In genomic region chr12:93226356-93226755, GRCh38 we compare ENCODE assay signal across 26 cellular contexts.
DNase-seq lines count a peak whose midpoint lies in the region; ATAC-seq lines count a peak whose summit lies in the region.
"Had no signal": no experiment of that assay in that cellular context is flagged by ENCODE, and none has a peak within 500 bp of the region (broad histone marks: within the 10 kb centered on the region; RNA-seq: fewer than 3 reads in every experiment).

No MANE protein-coding gene starts in this region.

- H3K9me3 Mint-ChIP-seq in stimulated activated effector memory CD8-positive, alpha-beta T cell treated with anti-CD3 and anti-CD28 coated beads, Interleukin-12 subunit alpha, Interleukin-12 subunit beta, amount 100 ng/mL, for 72 hours: no peaks in the 10 kb centered on the region

- no peaks in the 10 kb centered on the region for H3K4me1 Mint-ChIP-seq in stimulated activated effector memory CD8-positive, alpha-beta T cell treated with anti-CD3 and anti-CD28 coated beads, Interleukin-12 subunit alpha, Interleukin-12 subunit beta, amount 100 ng/mL, for 72 hours
- H3K4me1 Mint-ChIP-seq: natural killer cell had no signal

- H3K36me3 Mint-ChIP-seq in stimulated activated effector memory CD8-positive, alpha-beta T cell treated with anti-CD3 and anti-CD28 coated beads, Interleukin-12 subunit alpha, Interleukin-12 subunit beta, amount 100 ng/mL, for 72 hours: no peaks in the 10 kb centered on the region
- H3K36me3 Mint-ChIP-seq: natural killer cell had no signal

- ATAC-seq in stimulated activated effector memory CD8-positive, alpha-beta T cell treated with anti-CD3 and anti-CD28 coated beads, Interleukin-12 subunit alpha, Interleukin-12 subunit beta, amount 100 ng/mL, for 72 hours: peak; percentile 47
- ATAC-seq in GM21381 (IDR thresholded peaks at IDR 0.05; ENCODE audit: unreplicated experiment): no peak
- ATAC-seq: HCT116, natural killer cell, Panc1 had no signal

- no peak overlapping the region for H3K4me3 Mint-ChIP-seq in stimulated activated effector memory CD8-positive, alpha-beta T cell treated with anti-CD3 and anti-CD28 coated beads, Interleukin-12 subunit alpha, Interleukin-12 subunit beta, amount 100 ng/mL, for 72 hours
- H3K4me3 Mint-ChIP-seq: activated naive CD8-positive, alpha-beta T cell; CD4-positive, alpha-beta T cell; natural killer cell; stimulated activated naive CD8-positive, alpha-beta T cell treated with anti-CD3 and anti-CD28 coated beads, Interleukin-15, Interleukin-2, amounts not matched to agents 100 ng/mL and 50 ng/mL, for 24 hours had no signal

- H3K27ac Mint-ChIP-seq in stimulated activated effector memory CD8-positive, alpha-beta T cell treated with anti-CD3 and anti-CD28 coated beads, Interleukin-12 subunit alpha, Interleukin-12 subunit beta, amount 100 ng/mL, for 72 hours: no peak overlapping the region
- H3K27ac Mint-ChIP-seq: activated naive CD8-positive, alpha-beta T cell; CD4-positive, alpha-beta T cell; natural killer cell; stimulated activated naive CD8-positive, alpha-beta T cell treated with anti-CD3 and anti-CD28 coated beads, Interleukin-15, Interleukin-2, amounts not matched to agents 100 ng/mL and 50 ng/mL, for 24 hours had no signal

- DNase-seq in NOMO-1 treated with DMSO at 0.1 percent for 48 hours (lab: John Stamatoyannopoulos, UW; ENCODE audit: unreplicated experiment) (peak; percentile 11), NOMO-1 treated with dmso at 0.1 percent for 144 hours (lab: John Stamatoyannopoulos, UW; ENCODE audit: unreplicated experiment) (no peak), LHCN-M2 (ENCODE audit: low read depth) (peak; percentile 18), dermis microvascular lymphatic vessel endothelial cell (ENCODE audit: low read depth in 2 of 2) (peak; percentile 60 to 84), C1 segment of cervical spinal cord (lab: John Stamatoyannopoulos, UW) (no peak), DMS153 (lab: John Stamatoyannopoulos, UW) (no peak)
- no peak for DNase-seq in stimulated activated effector memory CD8-positive, alpha-beta T cell treated with anti-CD3 and anti-CD28 coated beads, Interleukin-12 subunit alpha, Interleukin-12 subunit beta, amount 100 ng/mL, for 72 hours (ENCODE audit: low spot score in 2 of 2)
- DNase-seq: 8988T; activated CD4-positive, CD25-positive, alpha-beta regulatory T cell treated with anti-CD3 and anti-CD28 coated beads, Interleukin-2, amount 50 U/mL, for 72 hours; activated effector memory CD4-positive, alpha-beta T cell treated with Interleukin-2 at 50 U/mL for 16 hours; anterior cingulate cortex; CD4-positive, alpha-beta T cell; colonic mucosa; glutamatergic neuron; natural killer cell; NCI-H1048; NCI-H1694 treated with DMSO at 0.1 percent for 48 hours; NCI-H524 treated with DMSO at 0.1 percent for 48 hours; NK-92 treated with Interleukin-12 subunit alpha and Interleukin-12 subunit beta, amount 100 ng/mL, for 24 hours; stimulated activated CD4-positive, alpha-beta T cell treated with anti-CD3 and anti-CD28 coated beads, Interleukin-15, amount 100 ng/mL, for 24 hours; uterus had no signal

Comparison
In these comparisons a context has a peak if more than half of its experiments do, and no peak if none do; other contexts are left out.
1. DNase-seq: peak in NOMO-1 treated with DMSO at 0.1 percent for 48 hours (single experiment), LHCN-M2 (single experiment) and dermis microvascular lymphatic vessel endothelial cell (2 of 2); none in NOMO-1 treated with dmso at 0.1 percent for 144 hours (single experiment), stimulated activated effector memory CD8-positive, alpha-beta T cell treated with anti-CD3 and anti-CD28 coated beads, Interleukin-12 subunit alpha, Interleukin-12 subunit beta, amount 100 ng/mL, for 72 hours (0 of 2), C1 segment of cervical spinal cord (0 of 14) and DMS153 (single experiment).